Comparison of ENCODE assay signal across 8 cellular contexts in genomic region chr20:3766381-3766780, GRCh38. TPM values are rescaled to one million over a fixed set of nuclear protein-coding genes. Genes with fewer than 3 reads are reported as not detected.
A peak's percentile ranks its signal among the peaks of the same experiment; 100 is the strongest.
DNase-seq lines count a peak whose midpoint lies in the region; ATAC-seq and TF ChIP-seq lines count a peak whose summit lies in the region.

No MANE protein-coding gene starts in this region.

- ATAC-seq in GM21515 (IDR thresholded peaks at IDR 0.05; ENCODE audit: unreplicated experiment) (no peak), HG03520 (IDR thresholded peaks at IDR 0.05; ENCODE audit: unreplicated experiment) (no peak)

- no peak for DNase-seq in CD4-positive, alpha-beta memory T cell
- DNase-seq in endothelial cell (ENCODE audit: low spot score) (no peak), NCI-H1092 (lab: John Stamatoyannopoulos, UW) (no peak), foreskin melanocyte (no peak)

- peak overlapping the region in 6 of 8 donors; percentile 21 to 90 (median 84) for H3K4me3 Mint-ChIP-seq in CD4-positive, alpha-beta memory T cell
- peak overlapping the region; percentile 86 for H3K4me3 Mint-ChIP-seq in endothelial cell (ENCODE audit: unreplicated experiment)

- no peaks in the 10 kb centered on the region for H3F3A ChIP-seq in OCI-LY1 (ENCODE audit: insufficient read depth, low read length)

- TF ChIP-seq CTCF in OCI-LY1 (IDR thresholded peaks at IDR 0.05; ENCODE audit: low read length) (no peak), endothelial cell (IDR thresholded peaks at IDR 0.05; ENCODE audit: unreplicated experiment) (no peak)

- H4K20me1 ChIP-seq in OCI-LY1 (ENCODE audit: insufficient read depth, low read length), result no peaks in the 10 kb centered on the region

- H3K36me3 ChIP-seq in CD4-positive, alpha-beta memory T cell (ENCODE audit: insufficient read depth, low read length), result no peaks in the 10 kb centered on the region
- H3K36me3 ChIP-seq in OCI-LY1 (ENCODE audit: insufficient read depth, low read length) (peaks cover 7% of the 10 kb centered on the region; the same call in 1 of the 2 replicates), neuron (ENCODE audit: insufficient read depth, low read length) (no peaks in the 10 kb centered on the region)

- POLR2A ChIA-PET in CD4-positive, alpha-beta memory T cell (lab: Charles Lee; ENCODE audit: partially characterized antibody), result interaction anchor here (0.6 to 5.0 kb wide), 3 partner anchors 20 to 53 kb away, joined by 5 to 73 read pairs (median 6); partner anchors contain the start of genes AP5S1 and CENPB

- H3K4me1 Mint-ChIP-seq in CD4-positive, alpha-beta memory T cell, result peaks cover 9 to 27% (median 17%) of the 10 kb centered on the region in 4 donors
- H3K4me1 Mint-ChIP-seq in endothelial cell (ENCODE audit: unreplicated experiment), result peaks cover 9% of the 10 kb centered on the region

- intact Hi-C loops in CD4-positive, alpha-beta memory T cell (cut with micrococcal nuclease), result loop anchor here (2.0 to 5.0 kb wide), 2 partner anchors 44 to 251 kb away; partner anchors contain the start of gene RNF24

- no peaks in the 10 kb centered on the region for H3K79me2 ChIP-seq in OCI-LY1 (ENCODE audit: insufficient read depth, low read length)

- H2AFZ ChIP-seq in OCI-LY1 (ENCODE audit: low read length) (no peak overlapping the region), neuron (ENCODE audit: low read depth, low read length) (no peak overlapping the region)

- no peaks in the 10 kb centered on the region for H3K9me3 ChIP-seq in CD4-positive, alpha-beta memory T cell (ENCODE audit: control insufficient read depth in 1 of 2, low read length in 2 of 2)
- H3K9me3 ChIP-seq in OCI-LY1 (ENCODE audit: low read length) (no peaks in the 10 kb centered on the region), neuron (ENCODE audit: low read length) (no peaks in the 10 kb centered on the region)

- peak overlapping the region; percentile 94 for H3K9ac ChIP-seq in OCI-LY1 (ENCODE audit: low read length)

- H3K27ac ChIP-seq in CD4-positive, alpha-beta memory T cell (ENCODE audit: low read depth, low read length), result no peak overlapping the region
- no peak overlapping the region for H3K27ac ChIP-seq in OCI-LY1 (ENCODE audit: low read depth, low read length, poor library complexity, severe bottlenecking)

- H3K4me2 ChIP-seq in OCI-LY1 (ENCODE audit: low read length), result peak overlapping the region; percentile 91

- peaks cover 2 to 4% of the 10 kb centered on the region in 2 donors for H3K36me3 Mint-ChIP-seq in CD4-positive, alpha-beta memory T cell
- H3K36me3 Mint-ChIP-seq in endothelial cell (ENCODE audit: low read depth, unreplicated experiment), result peaks cover 4% of the 10 kb centered on the region

- H3K27ac Mint-ChIP-seq in CD4-positive, alpha-beta memory T cell, result peak overlapping the region in 3 of 7 donors; percentile 42 to 98 (median 68)
- no peak overlapping the region for H3K27ac Mint-ChIP-seq in endothelial cell (ENCODE audit: unreplicated experiment)

- H3K4me1 ChIP-seq in CD4-positive, alpha-beta memory T cell (ENCODE audit: insufficient read depth, low read length), result peaks cover 25% of the 10 kb centered on the region
- H3K4me1 ChIP-seq in OCI-LY1 (ENCODE audit: insufficient read depth, low read length, severe bottlenecking) (peaks cover 28% of the 10 kb centered on the region), neuron (ENCODE audit: insufficient read depth, low read length) (peaks cover 24% of the 10 kb centered on the region)

- H3K9me2 ChIP-seq in OCI-LY1 (ENCODE audit: low read depth, low read length), result no peaks in the 10 kb centered on the region

- H3K27me3 Mint-ChIP-seq in CD4-positive, alpha-beta memory T cell, result no peaks in the 10 kb centered on the region
- peaks cover 10% of the 10 kb centered on the region for H3K27me3 Mint-ChIP-seq in endothelial cell (ENCODE audit: unreplicated experiment)

- peaks cover 0 to 2% (median 0%) of the 10 kb centered on the region in 8 donors for H3K9me3 Mint-ChIP-seq in CD4-positive, alpha-beta memory T cell
- H3K9me3 Mint-ChIP-seq in endothelial cell (ENCODE audit: unreplicated experiment), result no peaks in the 10 kb centered on the region

- H3K27me3 ChIP-seq in CD4-positive, alpha-beta memory T cell (ENCODE audit: insufficient read depth, low read length), result no peaks in the 10 kb centered on the region
- H3K27me3 ChIP-seq in OCI-LY1 (ENCODE audit: insufficient read depth, low read length), result no peaks in the 10 kb centered on the region
- H3K27me3 ChIP-seq in neuron (ENCODE audit: insufficient read depth, low read length), result no peaks in the 10 kb centered on the region

- CTCF ChIA-PET in CD4-positive, alpha-beta memory T cell (lab: Charles Lee; ENCODE audit: partially characterized antibody), result interaction anchor here (0.6 to 4.9 kb wide), 5 partner anchors 8 to 147 kb away, joined by 3 to 64 read pairs (median 30); partner anchors contain the start of genes AP5S1 and CENPB

- peak overlapping the region; percentile 69 to 90 for H3K4me3 ChIP-seq in CD4-positive, alpha-beta memory T cell (ENCODE audit: low read length in 2 of 2)
- H3K4me3 ChIP-seq in OCI-LY1 (ENCODE audit: low read depth, low read length, poor library complexity, severe bottlenecking), result peak overlapping the region; percentile 83
- H3K4me3 ChIP-seq in neuron (ENCODE audit: low read length), result peak overlapping the region; percentile 91

RNA-seq across cellular contexts. Expression of gene ADISSP, which starts 1.2 kb away (rescaled TPM):
- 10 to 100 TPM; 15.7 to 17.3 TPM for total RNA-seq in CD4-positive, alpha-beta memory T cell
- 10 to 100 TPM; 16.3 to 31.5 TPM for polyA plus RNA-seq in CD4-positive, alpha-beta memory T cell
- total RNA-seq in endothelial cell (ENCODE audit: unreplicated experiment), result 18.0 TPM

RNA-seq across cellular contexts. Expression of gene SPEF1, which starts 14.9 kb away (rescaled TPM):
- not detected for total RNA-seq in CD4-positive, alpha-beta memory T cell
- polyA plus RNA-seq in CD4-positive, alpha-beta memory T cell, result under 1 TPM in 1 of 2 donors, not detected in 1; 0.15 TPM
- total RNA-seq in endothelial cell (ENCODE audit: unreplicated experiment), result 0.23 TPM

RNA-seq across cellular contexts. Expression of gene CENPB, which starts 20.2 kb away (rescaled TPM):
- 10 to 100 TPM; 52.2 to 56.7 TPM for total RNA-seq in CD4-positive, alpha-beta memory T cell
- 1 to 10 TPM in 1 of 2 donors, under 1 TPM in 1; 0.56 to 1.9 TPM for polyA plus RNA-seq in CD4-positive, alpha-beta memory T cell
- total RNA-seq in endothelial cell (ENCODE audit: unreplicated experiment), result 57.9 TPM

RNA-seq across cellular contexts. Expression of gene CDC25B, which starts 29.7 kb away (rescaled TPM):
- total RNA-seq in CD4-positive, alpha-beta memory T cell, result 100 to 1,000 TPM; 410 to 420 TPM
- polyA plus RNA-seq in CD4-positive, alpha-beta memory T cell, result 10 to 100 TPM; 25.9 to 55.9 TPM
- 10.4 TPM for total RNA-seq in endothelial cell (ENCODE audit: unreplicated experiment)

RNA-seq across cellular contexts. Expression of gene HSPA12B, which starts 33.9 kb away (rescaled TPM):
- total RNA-seq in CD4-positive, alpha-beta memory T cell, result not detected
- polyA plus RNA-seq in CD4-positive, alpha-beta memory T cell, result under 1 TPM in 1 of 2 donors, not detected in 1; 0.22 TPM
- total RNA-seq in endothelial cell (ENCODE audit: unreplicated experiment), result 12.7 TPM
